Comparison of ENCODE assay signal across 15 cellular contexts in genomic region chr2:60530228-60530627, GRCh38. TPM values are rescaled to one million over a fixed set of nuclear protein-coding genes. Genes with fewer than 3 reads are reported as not detected.
A peak's percentile ranks its signal among the peaks of the same experiment; 100 is the strongest.
DNase-seq lines count a peak whose midpoint lies in the region; ATAC-seq and FAIRE-seq lines count a peak whose summit lies in the region.
"Had no signal": no experiment of that assay in that cellular context is flagged by ENCODE, and none has a peak within 500 bp of the region (broad histone marks: within the 10 kb centered on the region; RNA-seq: fewer than 3 reads in every experiment).

No MANE protein-coding gene starts in this region.

- no peaks in the 10 kb centered on the region for H3K9me3 ChIP-seq in BLaER1
- H3K9me3 ChIP-seq: tibial artery had no signal

- peaks cover 34% of the 10 kb centered on the region for H3K36me3 Mint-ChIP-seq in memory B cell
- H3K36me3 Mint-ChIP-seq: activated naive CD8-positive, alpha-beta T cell treated with anti-CD3 and anti-CD28 coated beads, Interleukin-2, amount 10 ng/mL, durations not matched to agents 7 days and 5 days; CD4-positive, alpha-beta memory T cell had no signal

- H3K27ac ChIP-seq in BLaER1 = 0 out of 2 replicates have a peak overlapping the region, but pooled peaks have one; percentile 3
- H3K27ac ChIP-seq: tibial artery had no signal

- ATAC-seq in GM21825 (IDR thresholded peaks at IDR 0.05; ENCODE audit: unreplicated experiment) (peak; percentile 1), memory B cell (ENCODE audit: low read depth) (peak; percentile 32), GM18861 (IDR thresholded peaks at IDR 0.05; ENCODE audit: unreplicated experiment) (no peak), GM19351 (IDR thresholded peaks at IDR 0.05; ENCODE audit: unreplicated experiment) (no peak)

- H3K4me3 Mint-ChIP-seq in memory B cell = peak overlapping the region; percentile 72
- H3K4me3 Mint-ChIP-seq: activated naive CD8-positive, alpha-beta T cell treated with anti-CD3 and anti-CD28 coated beads, Interleukin-2, amount 10 ng/mL, durations not matched to agents 7 days and 5 days; CD4-positive, alpha-beta memory T cell had no signal

- no peak for FAIRE-seq in frontal cortex (lab: Jason Lieb, UNC)
- FAIRE-seq: GM12892 had no signal

- peaks cover 100% of the 10 kb centered on the region for H3K4me1 ChIP-seq in BLaER1

- H3K27me3 Mint-ChIP-seq in memory B cell = no peaks in the 10 kb centered on the region

- H4K20me1 ChIP-seq in BLaER1 = peaks cover 100% of the 10 kb centered on the region

- H3K4me3 ChIP-seq in BLaER1 = no peak overlapping the region
- H3K4me3 ChIP-seq: tibial artery had no signal

- H3K9ac ChIP-seq in BLaER1 = 0 out of 2 replicates have a peak overlapping the region, but pooled peaks have one; percentile 4

- H3K27me3 ChIP-seq in BLaER1 = no peaks in the 10 kb centered on the region

- peak overlapping the region; percentile 57 for H3K4me2 ChIP-seq in BLaER1

- H3K4me1 Mint-ChIP-seq in memory B cell = peaks cover 85% of the 10 kb centered on the region
- H3K4me1 Mint-ChIP-seq: CD4-positive, alpha-beta memory T cell had no signal

- H3K27ac Mint-ChIP-seq in memory B cell = peak overlapping the region; percentile 92
- H3K27ac Mint-ChIP-seq: activated naive CD8-positive, alpha-beta T cell treated with anti-CD3 and anti-CD28 coated beads, Interleukin-2, amount 10 ng/mL, durations not matched to agents 7 days and 5 days; CD4-positive, alpha-beta memory T cell had no signal

- H3K9me3 Mint-ChIP-seq in memory B cell = no peaks in the 10 kb centered on the region
- H3K9me3 Mint-ChIP-seq: activated naive CD8-positive, alpha-beta T cell treated with anti-CD3 and anti-CD28 coated beads, Interleukin-2, amount 10 ng/mL, durations not matched to agents 7 days and 5 days had no signal

- H3K36me3 ChIP-seq in BLaER1 = peaks cover 61% of the 10 kb centered on the region
- H3K36me3 ChIP-seq: tibial artery had no signal

- peak; percentile 83 for DNase-seq in SW480 (ENCODE audit: low spot score)
- no peak for DNase-seq in memory B cell (ENCODE audit: low spot score in 2 of 2)
- no peak for DNase-seq in frontal cortex (ENCODE audit: low spot score in 2 of 2)
- DNase-seq in activated T-cell treated with anti-CD3 and anti-CD28 coated beads, Interleukin-2, amount 50 U/mL, for 1 hour = no peak
- DNase-seq: activated CD4-positive, alpha-beta T cell treated with anti-CD3 and anti-CD28 coated beads, Interleukin-2, amount 50 U/mL, for 1 hour; activated naive CD8-positive, alpha-beta T cell treated with anti-CD3 and anti-CD28 coated beads, Interleukin-2, amount 10 ng/mL, durations not matched to agents 7 days and 5 days; CD4-positive, alpha-beta memory T cell; MM.1S; stimulated activated CD4-positive, alpha-beta T cell treated with anti-CD3 and anti-CD28 coated beads, Interleukin-4, amount 100 ng/mL, for 4 hours; tibial artery had no signal

RNA-seq across cellular contexts. Expression of gene BCL11A, which starts 23.2 kb away (rescaled TPM):
- total RNA-seq in frontal cortex = 68.1 TPM

Comparison
In these comparisons a context has a peak if more than half of its experiments do, and no peak if none do; other contexts are left out.
1. ATAC-seq: peak in GM21825 (single experiment) and memory B cell (single experiment); none in GM18861 (single experiment) and GM19351 (single experiment).